18 cellular contexts compared by ENCODE assay signal in the genomic region with DNA sequence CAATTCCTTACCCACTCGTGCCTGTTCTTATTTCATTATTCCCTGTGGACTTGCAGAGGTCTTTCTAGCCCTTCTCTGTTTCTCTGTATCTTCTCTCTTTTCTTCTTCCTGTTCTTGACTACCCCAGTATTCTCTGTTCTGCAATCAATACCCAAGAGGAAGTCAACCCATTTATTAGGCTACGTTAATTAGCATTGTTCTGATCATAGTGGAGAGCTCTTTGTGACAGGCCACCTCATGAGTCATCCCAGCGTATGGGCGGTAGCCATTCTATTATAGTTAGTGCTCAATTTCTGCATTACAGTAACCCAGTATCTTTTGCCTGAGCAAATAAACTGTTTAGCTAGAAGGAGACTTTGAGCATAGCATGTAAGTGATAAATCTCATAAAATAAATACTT.
"Had no signal": no experiment of that assay in that cellular context is flagged by ENCODE, and none has a peak within 500 bp of the region (broad histone marks: within the 10 kb centered on the region; RNA-seq: fewer than 3 reads in every experiment).

No MANE protein-coding gene starts in this region.

- H3K27ac ChIP-seq: ascending aorta, breast epithelium, esophagus squamous epithelium, pancreas, tibial artery, VCaP had no signal

- ATAC-seq: activated CD8-positive, alpha-beta memory T cell treated with anti-CD3 and anti-CD28 coated beads, Interleukin-2, amount 10 ng/mL, durations not matched to agents 7 days and 5 days; left ventricle myocardium superior; naive thymus-derived CD8-positive, alpha-beta T cell; pancreas; stimulated activated memory B cell treated with anti-CD40 and anti-IgM and Interleukin-4, amounts not matched to agents 10 μg/mL and 1 μg/mL and 100 μg/mL, for 72 hours had no signal

- H3K36me3 ChIP-seq: ascending aorta, breast epithelium, esophagus squamous epithelium, pancreas, tibial artery had no signal

- H3K9me3 ChIP-seq: ascending aorta, breast epithelium, pancreas, tibial artery had no signal

- H3K4me3 ChIP-seq: ascending aorta, breast epithelium, esophagus squamous epithelium, pancreas, tibial artery had no signal

- H3K4me1 ChIP-seq: ascending aorta, breast epithelium, esophagus squamous epithelium, pancreas, tibial artery had no signal

- H3K27me3 ChIP-seq: ascending aorta, breast epithelium, esophagus squamous epithelium, pancreas, tibial artery had no signal

- DNase-seq: activated CD4-positive, alpha-beta memory T cell treated with anti-CD3 and anti-CD28 coated beads for 36 hours; activated CD4-positive, alpha-beta T cell treated with anti-CD3 and anti-CD28 coated beads for 1 hour; activated CD8-positive, alpha-beta memory T cell treated with anti-CD3 and anti-CD28 coated beads, Interleukin-2, amount 10 ng/mL, durations not matched to agents 7 days and 5 days; activated naive CD4-positive, alpha-beta T cell treated with anti-CD3 and anti-CD28 coated beads, Interleukin-2, amount 10 ng/mL, durations not matched to agents 7 days and 5 days; activated T-cell treated with anti-CD3 and anti-CD28 coated beads, Interleukin-2, amount 50 U/mL, for 1 hour; cerebellar nuclear complex; effector CD8-positive, alpha-beta T cell; esophagus squamous epithelium; glutamatergic neuron; hypothalamus; left ventricle myocardium superior; naive thymus-derived CD8-positive, alpha-beta T cell; pancreas; tibial artery had no signal
